In the genomic region with DNA sequence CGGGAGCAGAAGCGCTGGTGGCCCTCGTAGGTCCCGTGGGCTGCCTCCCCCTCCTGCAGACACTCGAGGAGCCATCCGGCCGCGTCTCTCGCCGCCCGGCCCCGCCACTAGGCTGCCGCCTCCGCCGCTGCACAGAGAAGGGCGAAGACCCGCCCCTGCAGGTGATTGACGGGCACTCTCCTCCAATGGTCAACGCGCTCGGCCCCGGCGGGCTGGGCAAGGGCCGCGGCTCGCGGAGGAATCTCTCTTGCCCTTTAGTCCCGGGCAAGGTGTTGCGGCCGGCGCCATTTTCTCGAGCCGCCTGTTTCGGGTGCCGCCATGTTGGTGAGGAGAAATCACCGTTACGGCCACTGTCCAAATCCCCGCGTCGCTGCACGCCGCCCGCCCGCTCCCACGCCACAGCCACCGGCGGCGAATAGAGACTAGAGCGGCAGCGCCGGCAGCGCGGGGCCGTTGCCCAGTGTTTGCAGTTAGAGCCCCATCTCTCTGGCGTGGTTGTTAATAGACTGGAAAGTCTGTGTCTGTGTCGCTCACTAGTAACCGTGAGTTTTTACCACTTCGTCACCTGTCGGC, we compare ENCODE assay signal across 1 cellular context.
TF ChIP-seq lines count a peak whose summit lies in the region.

A gene with protein sequence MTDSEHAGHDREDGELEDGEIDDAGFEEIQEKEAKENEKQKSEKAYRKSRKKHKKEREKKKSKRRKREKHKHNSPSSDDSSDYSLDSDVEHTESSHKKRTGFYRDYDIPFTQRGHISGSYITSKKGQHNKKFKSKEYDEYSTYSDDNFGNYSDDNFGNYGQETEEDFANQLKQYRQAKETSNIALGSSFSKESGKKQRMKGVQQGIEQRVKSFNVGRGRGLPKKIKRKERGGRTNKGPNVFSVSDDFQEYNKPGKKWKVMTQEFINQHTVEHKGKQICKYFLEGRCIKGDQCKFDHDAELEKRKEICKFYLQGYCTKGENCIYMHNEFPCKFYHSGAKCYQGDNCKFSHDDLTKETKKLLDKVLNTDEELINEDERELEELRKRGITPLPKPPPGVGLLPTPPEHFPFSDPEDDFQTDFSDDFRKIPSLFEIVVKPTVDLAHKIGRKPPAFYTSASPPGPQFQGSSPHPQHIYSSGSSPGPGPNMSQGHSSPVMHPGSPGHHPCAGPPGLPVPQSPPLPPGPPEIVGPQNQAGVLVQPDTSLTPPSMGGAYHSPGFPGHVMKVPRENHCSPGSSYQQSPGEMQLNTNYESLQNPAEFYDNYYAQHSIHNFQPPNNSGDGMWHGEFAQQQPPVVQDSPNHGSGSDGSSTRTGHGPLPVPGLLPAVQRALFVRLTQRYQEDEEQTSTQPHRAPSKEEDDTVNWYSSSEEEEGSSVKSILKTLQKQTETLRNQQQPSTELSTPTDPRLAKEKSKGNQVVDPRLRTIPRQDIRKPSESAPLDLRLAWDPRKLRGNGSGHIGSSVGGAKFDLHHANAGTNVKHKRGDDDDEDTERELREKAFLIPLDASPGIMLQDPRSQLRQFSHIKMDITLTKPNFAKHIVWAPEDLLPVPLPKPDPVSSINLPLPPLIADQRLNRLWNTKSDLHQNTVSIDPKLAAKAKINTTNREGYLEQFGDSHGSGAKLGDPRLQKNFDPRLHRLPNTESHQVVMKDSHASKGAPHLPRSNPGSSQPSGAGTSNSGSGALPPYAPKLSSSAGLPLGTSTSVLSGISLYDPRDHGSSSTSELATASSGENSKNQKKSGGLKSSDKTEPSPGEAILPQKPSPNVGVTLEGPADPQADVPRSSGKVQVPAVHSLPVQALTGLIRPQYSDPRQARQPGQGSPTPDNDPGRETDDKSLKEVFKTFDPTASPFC (plus strand): TSS at position 284 of the 573 bp plus-strand sequence. CDS start 398 bp downstream, outside the sequence.

TF ChIP-seq in K562, 482 proteins besides CTCF, POLR2A, EP300 and RAD21 (continued from another document and continues in another):
- TF ChIP-seq, protein P1, sequence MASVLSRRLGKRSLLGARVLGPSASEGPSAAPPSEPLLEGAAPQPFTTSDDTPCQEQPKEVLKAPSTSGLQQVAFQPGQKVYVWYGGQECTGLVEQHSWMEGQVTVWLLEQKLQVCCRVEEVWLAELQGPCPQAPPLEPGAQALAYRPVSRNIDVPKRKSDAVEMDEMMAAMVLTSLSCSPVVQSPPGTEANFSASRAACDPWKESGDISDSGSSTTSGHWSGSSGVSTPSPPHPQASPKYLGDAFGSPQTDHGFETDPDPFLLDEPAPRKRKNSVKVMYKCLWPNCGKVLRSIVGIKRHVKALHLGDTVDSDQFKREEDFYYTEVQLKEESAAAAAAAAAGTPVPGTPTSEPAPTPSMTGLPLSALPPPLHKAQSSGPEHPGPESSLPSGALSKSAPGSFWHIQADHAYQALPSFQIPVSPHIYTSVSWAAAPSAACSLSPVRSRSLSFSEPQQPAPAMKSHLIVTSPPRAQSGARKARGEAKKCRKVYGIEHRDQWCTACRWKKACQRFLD (CRISPR knock-in tag; IDR thresholded peaks at IDR 0.05), result peak; percentile 88
- no peak for TF ChIP-seq ZNF717 (CRISPR knock-in tag; IDR thresholded peaks at IDR 0.05)
- TF ChIP-seq, protein P2, sequence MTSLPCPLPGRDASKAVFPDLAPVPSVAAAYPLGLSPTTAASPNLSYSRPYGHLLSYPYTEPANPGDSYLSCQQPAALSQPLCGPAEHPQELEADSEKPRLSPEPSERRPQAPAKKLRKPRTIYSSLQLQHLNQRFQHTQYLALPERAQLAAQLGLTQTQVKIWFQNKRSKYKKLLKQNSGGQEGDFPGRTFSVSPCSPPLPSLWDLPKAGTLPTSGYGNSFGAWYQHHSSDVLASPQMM (CRISPR knock-in tag; IDR thresholded peaks at IDR 0.05), result no peak
- TF ChIP-seq, protein P3, sequence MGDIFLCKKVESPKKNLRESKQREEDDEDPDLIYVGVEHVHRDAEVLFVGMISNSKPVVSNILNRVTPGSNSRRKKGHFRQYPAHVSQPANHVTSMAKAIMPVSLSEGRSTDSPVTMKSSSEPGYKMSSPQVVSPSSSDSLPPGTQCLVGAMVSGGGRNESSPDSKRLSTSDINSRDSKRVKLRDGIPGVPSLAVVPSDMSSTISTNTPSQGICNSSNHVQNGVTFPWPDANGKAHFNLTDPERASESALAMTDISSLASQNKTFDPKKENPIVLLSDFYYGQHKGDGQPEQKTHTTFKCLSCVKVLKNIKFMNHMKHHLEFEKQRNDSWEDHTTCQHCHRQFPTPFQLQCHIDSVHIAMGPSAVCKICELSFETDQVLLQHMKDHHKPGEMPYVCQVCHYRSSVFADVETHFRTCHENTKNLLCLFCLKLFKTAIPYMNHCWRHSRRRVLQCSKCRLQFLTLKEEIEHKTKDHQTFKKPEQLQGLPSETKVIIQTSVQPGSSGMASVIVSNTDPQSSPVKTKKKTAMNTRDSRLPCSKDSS (IDR thresholded peaks at IDR 0.05; ENCODE audit: low read depth, partially characterized antibody), result no peak
- TF ChIP-seq FOXJ2 (tag; IDR thresholded peaks at IDR 0.05), result peak; percentile 75; the same call in 1 of the 2 replicates
- TF ChIP-seq, protein P4, sequence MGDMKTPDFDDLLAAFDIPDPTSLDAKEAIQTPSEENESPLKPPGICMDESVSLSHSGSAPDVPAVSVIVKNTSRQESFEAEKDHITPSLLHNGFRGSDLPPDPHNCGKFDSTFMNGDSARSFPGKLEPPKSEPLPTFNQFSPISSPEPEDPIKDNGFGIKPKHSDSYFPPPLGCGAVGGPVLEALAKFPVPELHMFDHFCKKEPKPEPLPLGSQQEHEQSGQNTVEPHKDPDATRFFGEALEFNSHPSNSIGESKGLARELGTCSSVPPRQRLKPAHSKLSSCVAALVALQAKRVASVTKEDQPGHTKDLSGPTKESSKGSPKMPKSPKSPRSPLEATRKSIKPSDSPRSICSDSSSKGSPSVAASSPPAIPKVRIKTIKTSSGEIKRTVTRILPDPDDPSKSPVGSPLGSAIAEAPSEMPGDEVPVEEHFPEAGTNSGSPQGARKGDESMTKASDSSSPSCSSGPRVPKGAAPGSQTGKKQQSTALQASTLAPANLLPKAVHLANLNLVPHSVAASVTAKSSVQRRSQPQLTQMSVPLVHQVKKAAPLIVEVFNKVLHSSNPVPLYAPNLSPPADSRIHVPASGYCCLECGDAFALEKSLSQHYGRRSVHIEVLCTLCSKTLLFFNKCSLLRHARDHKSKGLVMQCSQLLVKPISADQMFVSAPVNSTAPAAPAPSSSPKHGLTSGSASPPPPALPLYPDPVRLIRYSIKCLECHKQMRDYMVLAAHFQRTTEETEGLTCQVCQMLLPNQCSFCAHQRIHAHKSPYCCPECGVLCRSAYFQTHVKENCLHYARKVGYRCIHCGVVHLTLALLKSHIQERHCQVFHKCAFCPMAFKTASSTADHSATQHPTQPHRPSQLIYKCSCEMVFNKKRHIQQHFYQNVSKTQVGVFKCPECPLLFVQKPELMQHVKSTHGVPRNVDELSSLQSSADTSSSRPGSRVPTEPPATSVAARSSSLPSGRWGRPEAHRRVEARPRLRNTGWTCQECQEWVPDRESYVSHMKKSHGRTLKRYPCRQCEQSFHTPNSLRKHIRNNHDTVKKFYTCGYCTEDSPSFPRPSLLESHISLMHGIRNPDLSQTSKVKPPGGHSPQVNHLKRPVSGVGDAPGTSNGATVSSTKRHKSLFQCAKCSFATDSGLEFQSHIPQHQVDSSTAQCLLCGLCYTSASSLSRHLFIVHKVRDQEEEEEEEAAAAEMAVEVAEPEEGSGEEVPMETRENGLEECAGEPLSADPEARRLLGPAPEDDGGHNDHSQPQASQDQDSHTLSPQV (IDR thresholded peaks at IDR 0.05), result no peak
- TF ChIP-seq GTF2F1 (IDR thresholded peaks at IDR 0.05; ENCODE audit: low read depth, low read length), result peak; percentile 84; the same call in 1 of the 2 replicates
- TF ChIP-seq, protein P5, sequence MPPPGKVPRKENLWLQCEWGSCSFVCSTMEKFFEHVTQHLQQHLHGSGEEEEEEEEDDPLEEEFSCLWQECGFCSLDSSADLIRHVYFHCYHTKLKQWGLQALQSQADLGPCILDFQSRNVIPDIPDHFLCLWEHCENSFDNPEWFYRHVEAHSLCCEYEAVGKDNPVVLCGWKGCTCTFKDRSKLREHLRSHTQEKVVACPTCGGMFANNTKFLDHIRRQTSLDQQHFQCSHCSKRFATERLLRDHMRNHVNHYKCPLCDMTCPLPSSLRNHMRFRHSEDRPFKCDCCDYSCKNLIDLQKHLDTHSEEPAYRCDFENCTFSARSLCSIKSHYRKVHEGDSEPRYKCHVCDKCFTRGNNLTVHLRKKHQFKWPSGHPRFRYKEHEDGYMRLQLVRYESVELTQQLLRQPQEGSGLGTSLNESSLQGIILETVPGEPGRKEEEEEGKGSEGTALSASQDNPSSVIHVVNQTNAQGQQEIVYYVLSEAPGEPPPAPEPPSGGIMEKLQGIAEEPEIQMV (tag; conservative IDR thresholded peaks at IDR 0.05; ENCODE audit: low read depth), result no peak
- no peak for TF ChIP-seq MAFG (tag; conservative IDR thresholded peaks at IDR 0.05)
- peak; percentile 28; the same call in 1 of the 2 replicates for TF ChIP-seq CBFA2T3 (IDR thresholded peaks at IDR 0.05)
- TF ChIP-seq SRF (CRISPR knock-in tag; IDR thresholded peaks at IDR 0.05), result peak in 1 of 2 experiments; percentile 67; a peak in 1 of 4 replicates
- no peak for TF ChIP-seq ZNF707 (CRISPR knock-in tag; conservative IDR thresholded peaks at IDR 0.05)
- TF ChIP-seq ZNF57 (CRISPR knock-in tag; IDR thresholded peaks at IDR 0.05), result no peak
- TF ChIP-seq TAL1 (IDR thresholded peaks at IDR 0.05), result no peak
- peak; percentile 91 for TF ChIP-seq SUPT5H (IDR thresholded peaks at IDR 0.05)
- TF ChIP-seq BRD9 (IDR thresholded peaks at IDR 0.05; ENCODE audit: low read depth, partially characterized antibody), result peak; percentile 79
- TF ChIP-seq, protein P6, sequence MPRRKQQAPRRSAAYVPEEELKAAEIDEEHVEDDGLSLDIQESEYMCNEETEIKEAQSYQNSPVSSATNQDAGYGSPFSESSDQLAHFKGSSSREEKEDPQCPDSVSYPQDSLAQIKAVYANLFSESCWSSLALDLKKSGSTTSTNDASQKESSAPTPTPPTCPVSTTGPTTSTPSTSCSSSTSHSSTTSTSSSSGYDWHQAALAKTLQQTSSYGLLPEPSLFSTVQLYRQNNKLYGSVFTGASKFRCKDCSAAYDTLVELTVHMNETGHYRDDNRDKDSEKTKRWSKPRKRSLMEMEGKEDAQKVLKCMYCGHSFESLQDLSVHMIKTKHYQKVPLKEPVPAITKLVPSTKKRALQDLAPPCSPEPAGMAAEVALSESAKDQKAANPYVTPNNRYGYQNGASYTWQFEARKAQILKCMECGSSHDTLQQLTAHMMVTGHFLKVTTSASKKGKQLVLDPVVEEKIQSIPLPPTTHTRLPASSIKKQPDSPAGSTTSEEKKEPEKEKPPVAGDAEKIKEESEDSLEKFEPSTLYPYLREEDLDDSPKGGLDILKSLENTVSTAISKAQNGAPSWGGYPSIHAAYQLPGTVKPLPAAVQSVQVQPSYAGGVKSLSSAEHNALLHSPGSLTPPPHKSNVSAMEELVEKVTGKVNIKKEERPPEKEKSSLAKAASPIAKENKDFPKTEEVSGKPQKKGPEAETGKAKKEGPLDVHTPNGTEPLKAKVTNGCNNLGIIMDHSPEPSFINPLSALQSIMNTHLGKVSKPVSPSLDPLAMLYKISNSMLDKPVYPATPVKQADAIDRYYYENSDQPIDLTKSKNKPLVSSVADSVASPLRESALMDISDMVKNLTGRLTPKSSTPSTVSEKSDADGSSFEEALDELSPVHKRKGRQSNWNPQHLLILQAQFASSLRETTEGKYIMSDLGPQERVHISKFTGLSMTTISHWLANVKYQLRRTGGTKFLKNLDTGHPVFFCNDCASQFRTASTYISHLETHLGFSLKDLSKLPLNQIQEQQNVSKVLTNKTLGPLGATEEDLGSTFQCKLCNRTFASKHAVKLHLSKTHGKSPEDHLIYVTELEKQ (CRISPR knock-in tag; IDR thresholded peaks at IDR 0.05), result no peak
- TF ChIP-seq CTBP1 (IDR thresholded peaks at IDR 0.05; ENCODE audit: borderline replicate concordance), result peak; percentile 93
- TF ChIP-seq, protein P7, sequence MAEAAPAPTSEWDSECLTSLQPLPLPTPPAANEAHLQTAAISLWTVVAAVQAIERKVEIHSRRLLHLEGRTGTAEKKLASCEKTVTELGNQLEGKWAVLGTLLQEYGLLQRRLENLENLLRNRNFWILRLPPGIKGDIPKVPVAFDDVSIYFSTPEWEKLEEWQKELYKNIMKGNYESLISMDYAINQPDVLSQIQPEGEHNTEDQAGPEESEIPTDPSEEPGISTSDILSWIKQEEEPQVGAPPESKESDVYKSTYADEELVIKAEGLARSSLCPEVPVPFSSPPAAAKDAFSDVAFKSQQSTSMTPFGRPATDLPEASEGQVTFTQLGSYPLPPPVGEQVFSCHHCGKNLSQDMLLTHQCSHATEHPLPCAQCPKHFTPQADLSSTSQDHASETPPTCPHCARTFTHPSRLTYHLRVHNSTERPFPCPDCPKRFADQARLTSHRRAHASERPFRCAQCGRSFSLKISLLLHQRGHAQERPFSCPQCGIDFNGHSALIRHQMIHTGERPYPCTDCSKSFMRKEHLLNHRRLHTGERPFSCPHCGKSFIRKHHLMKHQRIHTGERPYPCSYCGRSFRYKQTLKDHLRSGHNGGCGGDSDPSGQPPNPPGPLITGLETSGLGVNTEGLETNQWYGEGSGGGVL (CRISPR knock-in tag; IDR thresholded peaks at IDR 0.05), result no peak
- peak; percentile 95 for TF ChIP-seq FOXP1 (CRISPR knock-in tag; IDR thresholded peaks at IDR 0.05)
- TF ChIP-seq ZNF384 (IDR thresholded peaks at IDR 0.05; ENCODE audit: low read depth, low read length), result peak; percentile 84
- TF ChIP-seq NFXL1 (CRISPR knock-in tag; IDR thresholded peaks at IDR 0.05), result no peak
- peak; percentile 95 for TF ChIP-seq ETV1 (tag; conservative IDR thresholded peaks at IDR 0.05; ENCODE audit: low read depth)
- no peak for TF ChIP-seq ADNP (tag; IDR thresholded peaks at IDR 0.05)
- TF ChIP-seq ZSCAN29 (IDR thresholded peaks at IDR 0.05), result peak; percentile 57; the same call in 1 of the 2 replicates
- peak; percentile 53; the same call in 1 of the 2 replicates for TF ChIP-seq ZBTB1 (CRISPR knock-in tag; IDR thresholded peaks at IDR 0.05; ENCODE audit: borderline replicate concordance, low read depth)
- TF ChIP-seq ZC3H11A (IDR thresholded peaks at IDR 0.05; ENCODE audit: low read depth, low read length), result 0 out of 2 replicates have a peak, but pooled peaks have one; percentile 75
- no peak for TF ChIP-seq KLF16 (IDR thresholded peaks at IDR 0.05)
- TF ChIP-seq, protein P8, sequence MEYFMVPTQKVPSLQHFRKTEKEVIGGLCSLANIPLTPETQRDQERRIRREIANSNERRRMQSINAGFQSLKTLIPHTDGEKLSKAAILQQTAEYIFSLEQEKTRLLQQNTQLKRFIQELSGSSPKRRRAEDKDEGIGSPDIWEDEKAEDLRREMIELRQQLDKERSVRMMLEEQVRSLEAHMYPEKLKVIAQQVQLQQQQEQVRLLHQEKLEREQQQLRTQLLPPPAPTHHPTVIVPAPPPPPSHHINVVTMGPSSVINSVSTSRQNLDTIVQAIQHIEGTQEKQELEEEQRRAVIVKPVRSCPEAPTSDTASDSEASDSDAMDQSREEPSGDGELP (CRISPR knock-in tag; IDR thresholded peaks at IDR 0.05; ENCODE audit: borderline replicate concordance), result peak; percentile 91
- TF ChIP-seq TCF7L2 (IDR thresholded peaks at IDR 0.05; ENCODE audit: low read depth, low read length), result no peak
- no peak for TF ChIP-seq DNMT1 (IDR thresholded peaks at IDR 0.05)
- no peak; the same call in 1 of the 2 replicates for TF ChIP-seq FOSL1 (tag; conservative IDR thresholded peaks at IDR 0.05)
- no peak for TF ChIP-seq NFIX (CRISPR knock-in tag; IDR thresholded peaks at IDR 0.05; ENCODE audit: low read depth)
- TF ChIP-seq, protein P9, sequence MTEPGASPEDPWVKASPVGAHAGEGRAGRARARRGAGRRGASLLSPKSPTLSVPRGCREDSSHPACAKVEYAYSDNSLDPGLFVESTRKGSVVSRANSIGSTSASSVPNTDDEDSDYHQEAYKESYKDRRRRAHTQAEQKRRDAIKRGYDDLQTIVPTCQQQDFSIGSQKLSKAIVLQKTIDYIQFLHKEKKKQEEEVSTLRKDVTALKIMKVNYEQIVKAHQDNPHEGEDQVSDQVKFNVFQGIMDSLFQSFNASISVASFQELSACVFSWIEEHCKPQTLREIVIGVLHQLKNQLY (CRISPR knock-in tag; conservative IDR thresholded peaks at IDR 0.05), result no peak
- no peak; the same call in 1 of the 2 replicates for TF ChIP-seq BCL6 (CRISPR knock-in tag; IDR thresholded peaks at IDR 0.05)
- TF ChIP-seq SMC3 (conservative IDR thresholded peaks at IDR 0.05; ENCODE audit: insufficient read depth, low read depth, low read length), result no peak
- TF ChIP-seq ZNF668 (CRISPR knock-in tag; IDR thresholded peaks at IDR 0.05), result no peak
